19 cellular contexts compared by ENCODE assay signal in the genomic region with DNA sequence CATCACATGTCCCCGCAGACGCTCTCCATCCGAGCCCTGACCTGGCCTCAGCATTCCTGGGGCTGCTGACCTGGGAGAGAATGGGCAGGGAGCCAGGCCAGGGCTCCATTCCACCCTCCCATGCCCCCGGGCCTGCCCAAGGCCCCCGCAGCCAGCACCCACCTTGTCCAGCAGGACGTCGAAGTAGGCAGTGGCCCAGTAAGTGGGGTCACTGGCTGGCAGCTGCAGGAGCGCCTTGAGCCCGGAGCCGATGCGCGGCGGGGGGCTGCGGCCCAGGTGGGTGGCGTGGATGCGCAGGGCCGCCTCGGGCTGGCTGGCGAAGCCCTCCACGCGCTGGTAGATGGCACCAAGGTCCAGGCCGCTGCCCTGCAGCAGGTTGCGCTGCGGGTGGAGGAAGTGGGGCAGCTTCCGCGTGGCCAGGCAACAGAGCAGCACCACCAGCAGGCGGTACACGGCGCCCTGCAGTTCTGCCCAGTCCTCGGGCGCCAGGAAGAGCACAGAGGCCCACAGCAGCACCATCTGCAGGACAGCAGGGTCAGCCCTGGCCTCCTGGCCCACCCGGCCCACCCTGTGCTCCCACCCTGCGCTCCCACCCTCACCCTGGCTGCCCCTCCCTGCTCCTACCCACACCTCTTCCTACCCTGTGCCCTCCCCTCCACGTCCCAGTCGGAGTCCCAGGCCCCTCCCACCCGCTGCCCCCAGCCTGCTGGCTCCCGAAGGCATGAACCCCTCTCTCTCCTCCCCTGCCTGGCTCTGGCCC. TPM values are rescaled to one million over a fixed set of nuclear protein-coding genes. Genes with fewer than 3 reads are reported as not detected.
"Had no signal": no experiment of that assay in that cellular context is flagged by ENCODE, and none has a peak within 500 bp of the region (broad histone marks: within the 10 kb centered on the region; RNA-seq: fewer than 3 reads in every experiment).

No MANE protein-coding gene starts in this region.

- H3K9me3 Mint-ChIP-seq: activated CD4-positive, alpha-beta memory T cell treated with anti-CD3 and anti-CD28 coated beads, Interleukin-2, amount 10 ng/mL, durations not matched to agents 7 days and 5 days; activated naive CD8-positive, alpha-beta T cell treated with anti-CD3 and anti-CD28 coated beads for 36 hours; natural killer cell treated with Interleukin-12 subunit alpha and Interleukin-12 subunit beta and Interleukin-15 and Interleukin-18, amount 100 ng/mL, for 72 hours; stimulated activated naive CD8-positive, alpha-beta T cell treated with anti-CD3 and anti-CD28 coated beads, Interleukin-15, Interleukin-2, amounts not matched to agents 100 ng/mL and 50 ng/mL, for 24 hours had no signal

- H3K27me3 ChIP-seq: dorsolateral prefrontal cortex, tibial nerve had no signal

- ATAC-seq: activated CD8-positive, alpha-beta memory T cell treated with anti-CD3 and anti-CD28 coated beads, Interleukin-2, amount 10 ng/mL, durations not matched to agents 7 days and 5 days; natural killer cell treated with Interleukin-12 subunit alpha and Interleukin-12 subunit beta and Interleukin-15 and Interleukin-18, amount 100 ng/mL, for 72 hours had no signal

- H3K9me3 ChIP-seq: tibial nerve had no signal

- H3K36me3 ChIP-seq: tibial nerve had no signal

- H3K27ac ChIP-seq: epithelial cell of prostate, tibial nerve had no signal

- H3K4me3 ChIP-seq: dorsolateral prefrontal cortex, lung, tibial nerve had no signal

- H3K4me1 Mint-ChIP-seq: activated CD4-positive, alpha-beta memory T cell treated with anti-CD3 and anti-CD28 coated beads, Interleukin-2, amount 10 ng/mL, durations not matched to agents 7 days and 5 days; activated CD8-positive, alpha-beta memory T cell treated with anti-CD3 and anti-CD28 coated beads, Interleukin-2, amount 10 ng/mL, durations not matched to agents 7 days and 5 days; activated naive CD8-positive, alpha-beta T cell treated with anti-CD3 and anti-CD28 coated beads for 36 hours had no signal

- H3K4me3 Mint-ChIP-seq: activated CD4-positive, alpha-beta memory T cell treated with anti-CD3 and anti-CD28 coated beads, Interleukin-2, amount 10 ng/mL, durations not matched to agents 7 days and 5 days; activated CD8-positive, alpha-beta memory T cell treated with anti-CD3 and anti-CD28 coated beads, Interleukin-2, amount 10 ng/mL, durations not matched to agents 7 days and 5 days; activated naive CD8-positive, alpha-beta T cell treated with anti-CD3 and anti-CD28 coated beads for 36 hours; natural killer cell treated with Interleukin-12 subunit alpha and Interleukin-12 subunit beta and Interleukin-15 and Interleukin-18, amount 100 ng/mL, for 72 hours; stimulated activated naive CD8-positive, alpha-beta T cell treated with anti-CD3 and anti-CD28 coated beads, Interleukin-15, Interleukin-2, amounts not matched to agents 100 ng/mL and 50 ng/mL, for 24 hours had no signal

- H3K27ac Mint-ChIP-seq: activated CD4-positive, alpha-beta memory T cell treated with anti-CD3 and anti-CD28 coated beads, Interleukin-2, amount 10 ng/mL, durations not matched to agents 7 days and 5 days; activated CD8-positive, alpha-beta memory T cell treated with anti-CD3 and anti-CD28 coated beads, Interleukin-2, amount 10 ng/mL, durations not matched to agents 7 days and 5 days; activated naive CD8-positive, alpha-beta T cell treated with anti-CD3 and anti-CD28 coated beads for 36 hours; natural killer cell treated with Interleukin-12 subunit alpha and Interleukin-12 subunit beta and Interleukin-15 and Interleukin-18, amount 100 ng/mL, for 72 hours; stimulated activated naive CD8-positive, alpha-beta T cell treated with anti-CD3 and anti-CD28 coated beads, Interleukin-15, Interleukin-2, amounts not matched to agents 100 ng/mL and 50 ng/mL, for 24 hours had no signal

- H3K4me1 ChIP-seq: tibial nerve had no signal

- H3K27me3 Mint-ChIP-seq: activated CD8-positive, alpha-beta memory T cell treated with anti-CD3 and anti-CD28 coated beads, Interleukin-2, amount 10 ng/mL, durations not matched to agents 7 days and 5 days; activated naive CD8-positive, alpha-beta T cell treated with anti-CD3 and anti-CD28 coated beads for 36 hours; stimulated activated naive CD8-positive, alpha-beta T cell treated with anti-CD3 and anti-CD28 coated beads, Interleukin-15, Interleukin-2, amounts not matched to agents 100 ng/mL and 50 ng/mL, for 24 hours had no signal

- DNase-seq: activated CD4-positive, alpha-beta memory T cell treated with anti-CD3 and anti-CD28 coated beads, Interleukin-2, amount 10 ng/mL, durations not matched to agents 7 days and 5 days; activated CD4-positive, alpha-beta T cell treated with anti-CD3 and anti-CD28 coated beads for 48 hours; activated CD4-positive, CD25-positive, alpha-beta regulatory T cell; activated CD8-positive, alpha-beta memory T cell treated with anti-CD3 and anti-CD28 coated beads, Interleukin-2, amount 10 ng/mL, durations not matched to agents 7 days and 5 days; activated naive CD8-positive, alpha-beta T cell treated with anti-CD3 and anti-CD28 coated beads for 36 hours; amygdala; foreskin fibroblast; hippocampal formation; kidney glomerular epithelial cell; stimulated activated CD4-positive, alpha-beta T cell treated with anti-CD3 and anti-CD28 coated beads, Interleukin-2, amount 100 ng/mL, for 48 hours had no signal

- H3K36me3 Mint-ChIP-seq: activated CD8-positive, alpha-beta memory T cell treated with anti-CD3 and anti-CD28 coated beads, Interleukin-2, amount 10 ng/mL, durations not matched to agents 7 days and 5 days; activated naive CD8-positive, alpha-beta T cell treated with anti-CD3 and anti-CD28 coated beads for 36 hours; natural killer cell treated with Interleukin-12 subunit alpha and Interleukin-12 subunit beta and Interleukin-15 and Interleukin-18, amount 100 ng/mL, for 72 hours had no signal

RNA-seq across cellular contexts. Expression of a gene that starts 7.6 kb away (rescaled TPM):
- total RNA-seq: activated CD4-positive, alpha-beta memory T cell treated with anti-CD3 and anti-CD28 coated beads, Interleukin-2, amount 10 ng/mL, durations not matched to agents 7 days and 5 days; activated CD8-positive, alpha-beta memory T cell treated with anti-CD3 and anti-CD28 coated beads, Interleukin-2, amount 10 ng/mL, durations not matched to agents 7 days and 5 days; activated naive CD8-positive, alpha-beta T cell treated with anti-CD3 and anti-CD28 coated beads for 36 hours; glomerular endothelial cell; natural killer cell treated with Interleukin-12 subunit alpha and Interleukin-12 subunit beta and Interleukin-15 and Interleukin-18, amount 100 ng/mL, for 72 hours; skeletal muscle tissue; tibial nerve had no signal

RNA-seq across cellular contexts. Expression of a gene that starts 17.8 kb away (rescaled TPM):
- total RNA-seq: activated CD4-positive, alpha-beta memory T cell treated with anti-CD3 and anti-CD28 coated beads, Interleukin-2, amount 10 ng/mL, durations not matched to agents 7 days and 5 days; activated CD8-positive, alpha-beta memory T cell treated with anti-CD3 and anti-CD28 coated beads, Interleukin-2, amount 10 ng/mL, durations not matched to agents 7 days and 5 days; activated naive CD8-positive, alpha-beta T cell treated with anti-CD3 and anti-CD28 coated beads for 36 hours; glomerular endothelial cell; natural killer cell treated with Interleukin-12 subunit alpha and Interleukin-12 subunit beta and Interleukin-15 and Interleukin-18, amount 100 ng/mL, for 72 hours had no signal

RNA-seq across cellular contexts. Expression of a gene that starts 19.7 kb away (rescaled TPM):
- total RNA-seq: activated CD4-positive, alpha-beta memory T cell treated with anti-CD3 and anti-CD28 coated beads, Interleukin-2, amount 10 ng/mL, durations not matched to agents 7 days and 5 days; activated CD8-positive, alpha-beta memory T cell treated with anti-CD3 and anti-CD28 coated beads, Interleukin-2, amount 10 ng/mL, durations not matched to agents 7 days and 5 days; activated naive CD8-positive, alpha-beta T cell treated with anti-CD3 and anti-CD28 coated beads for 36 hours; glomerular endothelial cell; natural killer cell treated with Interleukin-12 subunit alpha and Interleukin-12 subunit beta and Interleukin-15 and Interleukin-18, amount 100 ng/mL, for 72 hours; renal cortical epithelial cell; skeletal muscle tissue had no signal
